In genomic region chr1:154683820-154684219, GRCh38 we compare ENCODE assay signal across 35 cellular contexts.
DNase-seq lines count a peak whose midpoint lies in the region; FAIRE-seq and TF ChIP-seq lines count a peak whose summit lies in the region.
"Had no signal": no experiment of that assay in that cellular context is flagged by ENCODE, and none has a peak within 500 bp of the region (broad histone marks: within the 10 kb centered on the region; RNA-seq: fewer than 3 reads in every experiment).

No MANE protein-coding gene starts in this region.

- DNase-seq in endodermal cell (peak; percentile 55), mesendoderm (peak; percentile 78), GM12892 (ENCODE audit: insufficient read length) (no peak), HPDE6-E6E7 (ENCODE audit: extremely low spot score) (no peak), SW480 (ENCODE audit: low spot score) (no peak)
- DNase-seq: 8988T; ACHN; AML-193; BE2C; C1 segment of cervical spinal cord; Caco-2; Calu3; CD4-positive, alpha-beta memory T cell; CD4-positive, alpha-beta T cell; CD4-positive, CD25-positive, alpha-beta regulatory T cell; CD8-positive, alpha-beta memory T cell; CD8-positive, alpha-beta T cell; COR-L47; DMS 273 treated with DMSO at 0.1 percent for 48 hours; DMS153; DMS53; DMS79; DMS79 treated with DMSO at 0.1 percent for 48 hours; DND-41; EL had no signal

- TF ChIP-seq CTCF in HEK293 (tag by site-specific recombination; IDR thresholded peaks at IDR 0.05) (no peak), endodermal cell (conservative IDR thresholded peaks at IDR 0.05) (no peak)

- H2AK5ac ChIP-seq in mesendoderm (ENCODE audit: low read length): no peak overlapping the region

- H3K27ac ChIP-seq in HEK293 (ENCODE audit: extremely low read depth, low read depth, low read length): no peak overlapping the region
- H3K27ac ChIP-seq in endodermal cell (ENCODE audit: low read depth, low read length): no peak overlapping the region
- H3K27ac ChIP-seq in mesendoderm (ENCODE audit: low read depth, low read length): peak overlapping the region; percentile 3
- H3K27ac ChIP-seq: 22Rv1; A549; BLaER1; BLaER1 treated with 17β-estradiol and CSF1 and Interleukin-3, amounts not matched to agents 10 nM and 100 nM; C4-2B had no signal

- H3K79me2 ChIP-seq in mesendoderm (ENCODE audit: control insufficient read depth, insufficient read depth, low read length): no peaks in the 10 kb centered on the region

- H3K18ac ChIP-seq in mesendoderm (ENCODE audit: low read length): no peak overlapping the region

- no peak overlapping the region for H3K4ac ChIP-seq in mesendoderm (ENCODE audit: low read depth, low read length)

- POLR2A ChIA-PET in HEK293 (lab: Yijun Ruan, JAX): no interaction called here

- no peak overlapping the region for H3K27ac Mint-ChIP-seq in endodermal cell
- H3K27ac Mint-ChIP-seq: B cell; CD4-positive, alpha-beta T cell; CD8-positive, alpha-beta memory T cell; CD8-positive, alpha-beta T cell had no signal

- H3K9ac ChIP-seq in endodermal cell (ENCODE audit: extremely low read depth, low read length, poor library complexity, severe bottlenecking) (no peak overlapping the region), mesendoderm (ENCODE audit: low read length) (no peak overlapping the region)
- H3K9ac ChIP-seq: BLaER1; BLaER1 treated with 17β-estradiol and CSF1 and Interleukin-3, amounts not matched to agents 10 nM and 100 nM had no signal

- peaks cover 46% of the 10 kb centered on the region for H3K9me3 Mint-ChIP-seq in endodermal cell
- H3K9me3 Mint-ChIP-seq: CD4-positive, alpha-beta T cell; CD4-positive, CD25-positive, alpha-beta regulatory T cell; CD8-positive, alpha-beta memory T cell; CD8-positive, alpha-beta T cell had no signal

- no peak overlapping the region for H3K56ac ChIP-seq in mesendoderm (ENCODE audit: low read length)

- no peak overlapping the region for H3K4me3 Mint-ChIP-seq in endodermal cell
- H3K4me3 Mint-ChIP-seq: B cell; CD14-positive monocyte; CD4-positive, alpha-beta memory T cell; CD4-positive, alpha-beta T cell; CD4-positive, CD25-positive, alpha-beta regulatory T cell; CD8-positive, alpha-beta memory T cell; CD8-positive, alpha-beta T cell had no signal

- H3K4me2 ChIP-seq in mesendoderm (ENCODE audit: low read length): no peak overlapping the region
- H3K4me2 ChIP-seq: A549; BLaER1; BLaER1 treated with 17β-estradiol and CSF1 and Interleukin-3, amounts not matched to agents 10 nM and 100 nM had no signal

- no peak overlapping the region for H2BK15ac ChIP-seq in mesendoderm (replicated peaks; ENCODE audit: low read depth)

- peaks cover 1% of the 10 kb centered on the region for H3K4me1 Mint-ChIP-seq in endodermal cell
- H3K4me1 Mint-ChIP-seq: B cell; CD14-positive monocyte; CD4-positive, alpha-beta memory T cell; CD4-positive, CD25-positive, alpha-beta regulatory T cell; CD8-positive, alpha-beta memory T cell had no signal

- no peak overlapping the region for H2BK120ac ChIP-seq in mesendoderm (ENCODE audit: low read depth, low read length)

- no peak overlapping the region for H3K23ac ChIP-seq in mesendoderm (ENCODE audit: low read length)

- H3K4me3 ChIP-seq in HEK293 (ENCODE audit: low read depth, low read length) (no peak overlapping the region), endodermal cell (ENCODE audit: low read length) (no peak overlapping the region), mesendoderm (ENCODE audit: low read length) (no peak overlapping the region)
- H3K4me3 ChIP-seq: A549; BLaER1; BLaER1 treated with 17β-estradiol and CSF1 and Interleukin-3, amounts not matched to agents 10 nM and 100 nM had no signal

- no peak overlapping the region for H4K8ac ChIP-seq in mesendoderm (ENCODE audit: low read depth, low read length)

- no peak for FAIRE-seq in GM12892 (lab: Jason Lieb, UNC)
- FAIRE-seq: A204.1, A549, D721Med had no signal

- TF ChIP-seq POLR2A in GM12892 (IDR thresholded peaks at IDR 0.05; ENCODE audit: low read depth, low read length): no peak

- H3K36me3 ChIP-seq in HEK293 (ENCODE audit: control insufficient read depth in 2 of 2, insufficient read depth in 1 of 2, low read length in 2 of 2): no peaks in the 10 kb centered on the region
- no peaks in the 10 kb centered on the region for H3K36me3 ChIP-seq in endodermal cell (ENCODE audit: control insufficient read depth, insufficient read depth, low read length)
- H3K36me3 ChIP-seq in mesendoderm (ENCODE audit: control insufficient read depth, insufficient read depth, low read length): no peaks in the 10 kb centered on the region
- H3K36me3 ChIP-seq: BE2C; BLaER1; BLaER1 treated with 17β-estradiol and CSF1 and Interleukin-3, amounts not matched to agents 10 nM and 100 nM had no signal

- H3K36me3 Mint-ChIP-seq in endodermal cell (ENCODE audit: low read depth): peaks cover 7% of the 10 kb centered on the region
- H3K36me3 Mint-ChIP-seq: CD14-positive monocyte; CD4-positive, alpha-beta memory T cell; CD4-positive, CD25-positive, alpha-beta regulatory T cell; CD8-positive, alpha-beta memory T cell; CD8-positive, alpha-beta T cell had no signal

- H2BK5ac ChIP-seq in mesendoderm (ENCODE audit: low read length): no peak overlapping the region

- WGBS in endodermal cell (ENCODE audit: insufficient coverage in 1 of 2, insufficient read length in 1 of 2), 2 experiments: 68 to 92% methylated on average over 2 to 3 of the region's 4 CpGs
- no CpG with 5 or more reads among the region's 4 CpGs for WGBS in mesendoderm (ENCODE audit: extremely low coverage, insufficient coverage, low lambda C conversion rate)

- no peaks in the 10 kb centered on the region for H3K79me1 ChIP-seq in mesendoderm (ENCODE audit: low read length)

- no peak overlapping the region for H4K5ac ChIP-seq in mesendoderm (ENCODE audit: low read length)

- no peaks in the 10 kb centered on the region for H3K9me3 ChIP-seq in HEK293 (ENCODE audit: control insufficient read depth, insufficient read depth, low read depth, low read length)
- H3K9me3 ChIP-seq in endodermal cell (ENCODE audit: control insufficient read depth, low read length): peaks cover 30% of the 10 kb centered on the region
- H3K9me3 ChIP-seq: A549, BE2C had no signal

- CTCF ChIA-PET in HEK293 (lab: Yijun Ruan, JAX): interaction anchor here (0.6 to 1.1 kb wide), 2 partner anchors 14 to 854 kb away, joined by 4 read pairs; no protein-coding TSS in a partner anchor

- H3K4me1 ChIP-seq in HEK293 (ENCODE audit: control insufficient read depth, insufficient read depth, low read length) (0 out of 2 replicates have a peak, but pooled peaks cover 3% of the 10 kb centered on the region), endodermal cell (ENCODE audit: control insufficient read depth, insufficient read depth, low read length) (no peaks in the 10 kb centered on the region), mesendoderm (ENCODE audit: control insufficient read depth, low read depth, low read length) (no peaks in the 10 kb centered on the region)
- H3K4me1 ChIP-seq: A549, BE2C, BLaER1, Caco-2 had no signal

- peaks cover 7% of the 10 kb centered on the region for H3K27me3 Mint-ChIP-seq in endodermal cell (ENCODE audit: insufficient read depth)
- H3K27me3 Mint-ChIP-seq: CD4-positive, alpha-beta T cell had no signal

- H3K27me3 ChIP-seq in endodermal cell (ENCODE audit: control insufficient read depth, insufficient read depth, low read length, poor library complexity, severe bottlenecking) (no peaks in the 10 kb centered on the region), mesendoderm (ENCODE audit: insufficient read depth, low read length, poor library complexity) (no peaks in the 10 kb centered on the region)
- H3K27me3 ChIP-seq: BE2C; BLaER1; BLaER1 treated with 17β-estradiol and CSF1 and Interleukin-3, amounts not matched to agents 10 nM and 100 nM had no signal

TF ChIP-seq in HEK293, 187 proteins besides CTCF, POLR2A, EP300 and RAD21:
- TF ChIP-seq ZNF311 (tag by site-specific recombination; IDR thresholded peaks at IDR 0.05; ENCODE audit: borderline replicate concordance) (no peak), ZNF138 (tag by site-specific recombination; IDR thresholded peaks at IDR 0.05; ENCODE audit: borderline replicate concordance) (no peak), FEZF1 (tag by site-specific recombination; IDR thresholded peaks at IDR 0.05) (peak; percentile 26; the same call in 1 of the 2 replicates), ZNF16 (tag by site-specific recombination; IDR thresholded peaks at IDR 0.05; ENCODE audit: low read depth) (no peak), ZFP3 (tag by site-specific recombination; IDR thresholded peaks at IDR 0.05; ENCODE audit: low read depth) (peak; percentile 77), KLF10 (tag by site-specific recombination; IDR thresholded peaks at IDR 0.05) (no peak), ZIC2 (tag by site-specific recombination; IDR thresholded peaks at IDR 0.05) (peak; percentile 98), ZNF621 (tag by site-specific recombination; IDR thresholded peaks at IDR 0.05) (no peak), ZBTB8A (tag by site-specific recombination; IDR thresholded peaks at IDR 0.05) (peak; percentile 9; the same call in 1 of the 2 replicates)
TF ChIP-seq in HEK293: peak in this region for 4.

Comparison
In these comparisons a context has a peak if more than half of its experiments do, and no peak if none do; other contexts are left out.
1. DNase-seq: peak in endodermal cell (single experiment) and mesendoderm (single experiment); none in GM12892 (single experiment), HPDE6-E6E7 (single experiment) and SW480 (single experiment).